8 cellular contexts compared by ENCODE assay signal in genomic region chr10:102431452-102432124, GRCh38. TPM values are rescaled to one million over a fixed set of nuclear protein-coding genes. Genes with fewer than 3 reads are reported as not detected.
A peak's percentile ranks its signal among the peaks of the same experiment; 100 is the strongest.
DNase-seq lines count a peak whose midpoint lies in the region; ATAC-seq and TF ChIP-seq lines count a peak whose summit lies in the region.

No MANE protein-coding gene starts in this region.

- H3K9me3 Mint-ChIP-seq in endothelial cell (ENCODE audit: unreplicated experiment): no peaks in the 10 kb centered on the region
- peaks cover 0 to 6% (median 0%) of the 10 kb centered on the region in 11 donors for H3K9me3 Mint-ChIP-seq in naive thymus-derived CD4-positive, alpha-beta T cell

- peak overlapping the region; percentile 57 for H3K27ac Mint-ChIP-seq in endothelial cell (ENCODE audit: unreplicated experiment)
- H3K27ac Mint-ChIP-seq in naive thymus-derived CD4-positive, alpha-beta T cell: peak overlapping the region; percentile 77 to 97 (median 92)

- peak overlapping the region; percentile 94 for H3K4me2 ChIP-seq in PC-9

- H3K9me2 ChIP-seq in PC-9 (ENCODE audit: insufficient read depth): no peaks in the 10 kb centered on the region

- H3K4me3 ChIP-seq in PC-9: peak overlapping the region; percentile 86
- peak overlapping the region; percentile 96 for H3K4me3 ChIP-seq in naive thymus-derived CD4-positive, alpha-beta T cell (ENCODE audit: low read length)

- no peaks in the 10 kb centered on the region for H3F3A ChIP-seq in PC-9 (ENCODE audit: insufficient read depth, low read depth)

- H3K27me3 ChIP-seq in PC-9 (ENCODE audit: insufficient read depth, low read depth): no peaks in the 10 kb centered on the region
- no peaks in the 10 kb centered on the region for H3K27me3 ChIP-seq in naive thymus-derived CD4-positive, alpha-beta T cell (ENCODE audit: control insufficient read depth in 2 of 2, insufficient read depth in 2 of 2, low read length in 2 of 2)

- intact Hi-C loops in PC-9 (cut with micrococcal nuclease; ENCODE audit: unreplicated experiment): no loop called here
- intact Hi-C loops in naive thymus-derived CD4-positive, alpha-beta T cell (cut with micrococcal nuclease): loop anchor here (1.0 to 10.0 kb wide), 8 partner anchors 10 to 617 kb away; partner anchors contain the start of genes ACTR1A (in 2 of the 2), NOLC1 (in 1 of the 2) and OGA (in 1 of the 2)

- no peaks in the 10 kb centered on the region for H3K9me3 ChIP-seq in PC-9 (ENCODE audit: insufficient read depth, low read depth)
- no peaks in the 10 kb centered on the region for H3K9me3 ChIP-seq in naive thymus-derived CD4-positive, alpha-beta T cell (ENCODE audit: control insufficient read depth in 2 of 3, low read length in 3 of 3)

- H3K4me1 ChIP-seq in PC-9 (replicated peaks; ENCODE audit: insufficient read depth): no peaks in the 10 kb centered on the region
- H3K4me1 ChIP-seq in naive thymus-derived CD4-positive, alpha-beta T cell (ENCODE audit: control insufficient read depth in 2 of 2, insufficient read depth in 2 of 2, low read length in 2 of 2): peaks cover 28 to 43% of the 10 kb centered on the region in 2 donors

- TF ChIP-seq CTCF in PC-9 (conservative IDR thresholded peaks at IDR 0.05) (no peak), endothelial cell (IDR thresholded peaks at IDR 0.05; ENCODE audit: unreplicated experiment) (no peak)

- H2AFZ ChIP-seq in PC-9: peak overlapping the region; percentile 86

- H3K27ac ChIP-seq in PC-9: no peak overlapping the region
- peak overlapping the region; percentile 80 for H3K27ac ChIP-seq in naive thymus-derived CD4-positive, alpha-beta T cell (ENCODE audit: low read depth, low read length)

- no peaks in the 10 kb centered on the region for H4K20me1 ChIP-seq in PC-9 (ENCODE audit: insufficient read depth)

- H3K36me3 ChIP-seq in PC-9 (ENCODE audit: low read depth): no peaks in the 10 kb centered on the region
- peaks cover 0 to under 1% (median 0%) of the 10 kb centered on the region in 3 experiments for H3K36me3 ChIP-seq in naive thymus-derived CD4-positive, alpha-beta T cell (ENCODE audit: control insufficient read depth in 2 of 3, insufficient read depth in 3 of 3, low read length in 3 of 3)

- H3K4me1 Mint-ChIP-seq in endothelial cell (ENCODE audit: unreplicated experiment): peaks cover 34% of the 10 kb centered on the region
- H3K4me1 Mint-ChIP-seq in naive thymus-derived CD4-positive, alpha-beta T cell: peaks cover 33 to 52% (median 43%) of the 10 kb centered on the region in 7 donors

- peak overlapping the region; percentile 96 for H3K4me3 Mint-ChIP-seq in endothelial cell (ENCODE audit: unreplicated experiment)
- peak overlapping the region; percentile 81 to 96 (median 93) for H3K4me3 Mint-ChIP-seq in naive thymus-derived CD4-positive, alpha-beta T cell

- CTCF ChIA-PET in PC-9 (lab: Charles Lee): interaction anchor here (1.2 kb wide), 1 partner anchor 9 kb away, joined by 3 read pairs; no protein-coding TSS in a partner anchor
- CTCF ChIA-PET in naive thymus-derived CD4-positive, alpha-beta T cell (lab: Charles Lee): interaction anchor here (1.3 to 2.2 kb wide), 3 partner anchors 10 to 71 kb away, joined by 3 to 20 read pairs (median 9); partner anchors contain the start of genes ACTR1A and FBXL15

- ATAC-seq in naive thymus-derived CD4-positive, alpha-beta T cell: no peak
- ATAC-seq in HG02798 (IDR thresholded peaks at IDR 0.05; ENCODE audit: poor library complexity, unreplicated experiment): no peak

- H3K79me2 ChIP-seq in PC-9 (ENCODE audit: low read depth): peaks cover 6% of the 10 kb centered on the region; the same call in 1 of the 2 replicates

- H3K27me3 Mint-ChIP-seq in endothelial cell (ENCODE audit: unreplicated experiment): peaks cover 10% of the 10 kb centered on the region
- no peaks in the 10 kb centered on the region for H3K27me3 Mint-ChIP-seq in naive thymus-derived CD4-positive, alpha-beta T cell

- BruUV-seq in PC-9 (replicated peaks; lab: Mats Ljungman, UMichigan): no TSS peak

- H3K36me3 Mint-ChIP-seq in endothelial cell (ENCODE audit: low read depth, unreplicated experiment): no peaks in the 10 kb centered on the region
- peaks cover 0 to 3% (median 0%) of the 10 kb centered on the region in 5 donors for H3K36me3 Mint-ChIP-seq in naive thymus-derived CD4-positive, alpha-beta T cell

- POLR2A ChIA-PET in PC-9 (lab: Charles Lee; ENCODE audit: unreplicated experiment): interaction anchor here (0.6 kb wide), 1 partner anchor 168 kb away, joined by 6 read pairs; no protein-coding TSS in a partner anchor
- POLR2A ChIA-PET in naive thymus-derived CD4-positive, alpha-beta T cell (lab: Charles Lee): interaction anchor here (1.0 to 8.1 kb wide), 10 partner anchors 9 to 213 kb away, joined by 3 to 157 read pairs (median 6); partner anchors contain the start of genes ACTR1A, C10orf95, FBXL15 and TRIM8

- DNase-seq in SHP77 treated with DMSO at 0.1 percent for 48 hours (lab: John Stamatoyannopoulos, UW): peak; percentile 17
- DNase-seq in SHP77 (lab: John Stamatoyannopoulos, UW): no peak
- no peak for DNase-seq in PC-9
- no peak for DNase-seq in endothelial cell (ENCODE audit: low spot score)
- no peak for DNase-seq in naive thymus-derived CD4-positive, alpha-beta T cell
- no peak for DNase-seq in T-helper 9 cell
- no peak for DNase-seq in HuH-7.5 (ENCODE audit: low spot score)

RNA-seq across cellular contexts. Expression of gene CUEDC2, which starts 0.8 kb away (rescaled TPM):
- total RNA-seq in PC-9 (2021) (46.2 and 57.7 TPM in 2 replicates), endothelial cell (ENCODE audit: unreplicated experiment) (72.9 TPM)
- 10 to 100 TPM; 27.0 to 69.0 (median 31.9) TPM for total RNA-seq in naive thymus-derived CD4-positive, alpha-beta T cell
- polyA plus RNA-seq in naive thymus-derived CD4-positive, alpha-beta T cell: 10 to 100 TPM; 60.1 to 67.2 TPM

RNA-seq across cellular contexts. Expression of gene FBXL15, which starts 11.0 kb away (rescaled TPM):
- 6.2 and 12.7 TPM in 2 replicates for total RNA-seq in PC-9 (2021)
- total RNA-seq in endothelial cell (ENCODE audit: unreplicated experiment): 8.7 TPM
- total RNA-seq in naive thymus-derived CD4-positive, alpha-beta T cell: 10 to 100 TPM; 10.8 to 21.0 (median 14.1) TPM
- 10 to 100 TPM; 26.7 to 40.4 TPM for polyA plus RNA-seq in naive thymus-derived CD4-positive, alpha-beta T cell

RNA-seq across cellular contexts. Expression of gene PSD, which starts 13.0 kb away (rescaled TPM):
- 1.6 and 2.3 TPM in 2 replicates for total RNA-seq in PC-9 (2021)
- 0.31 TPM for total RNA-seq in endothelial cell (ENCODE audit: unreplicated experiment)
- total RNA-seq in naive thymus-derived CD4-positive, alpha-beta T cell: 10 to 100 TPM in 3 of 5 experiments, 1 to 10 TPM in 2; 3.5 to 16.9 (median 11.2) TPM
- polyA plus RNA-seq in naive thymus-derived CD4-positive, alpha-beta T cell: 1 to 10 TPM; 3.9 to 4.5 TPM

RNA-seq across cellular contexts. Expression of gene C10orf95, which starts 19.8 kb away (rescaled TPM):
- total RNA-seq in PC-9 (2021) (1.0 and 1.4 TPM in 2 replicates), endothelial cell (ENCODE audit: unreplicated experiment) (0.18 TPM)
- under 1 TPM in 4 of 5 experiments, not detected in 1; 0.19 to 0.78 (median 0.51) TPM for total RNA-seq in naive thymus-derived CD4-positive, alpha-beta T cell
- polyA plus RNA-seq in naive thymus-derived CD4-positive, alpha-beta T cell: under 1 TPM; 0.32 to 0.41 TPM

RNA-seq across cellular contexts. Expression of gene NFKB2, which starts 36.1 kb away (rescaled TPM):
- 26.3 and 30.8 TPM in 2 replicates for total RNA-seq in PC-9 (2021)
- 14.2 TPM for total RNA-seq in endothelial cell (ENCODE audit: unreplicated experiment)
- total RNA-seq in naive thymus-derived CD4-positive, alpha-beta T cell: 100 to 1,000 TPM; 146 to 271 (median 222) TPM
- 10 to 100 TPM in 1 of 2 donors, 1 to 10 TPM in 1; 8.7 to 13.1 TPM for polyA plus RNA-seq in naive thymus-derived CD4-positive, alpha-beta T cell
